In the genomic region with DNA sequence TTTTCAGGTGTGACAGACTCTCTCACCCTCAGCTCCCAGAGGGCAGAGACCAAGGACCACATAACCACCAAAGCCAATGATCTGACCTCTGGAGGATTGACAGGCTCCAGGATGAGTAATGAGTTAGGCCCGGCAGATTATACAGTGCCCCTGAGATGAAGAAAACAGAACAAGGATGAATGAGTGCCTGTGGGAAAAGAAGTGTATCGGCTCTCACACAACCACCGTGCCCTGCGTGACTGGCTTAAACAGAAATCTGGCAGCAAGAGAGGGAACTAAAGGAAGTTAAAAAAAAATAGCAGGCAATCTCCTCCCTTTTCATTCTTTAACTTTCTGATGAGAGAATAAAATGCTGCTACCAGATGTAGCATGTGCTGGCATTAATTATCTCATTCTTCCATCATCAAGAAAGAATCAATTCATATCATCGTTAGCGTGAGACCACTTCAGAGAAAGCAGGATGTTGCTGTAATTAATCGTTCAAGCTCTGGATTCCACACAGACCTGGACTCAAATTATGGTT, we compare ENCODE assay signal across 11 cellular contexts.
DNase-seq lines count a peak whose midpoint lies in the region; ATAC-seq and TF ChIP-seq lines count a peak whose summit lies in the region.
"Had no signal": no experiment of that assay in that cellular context is flagged by ENCODE, and none has a peak within 500 bp of the region (broad histone marks: within the 10 kb centered on the region; RNA-seq: fewer than 3 reads in every experiment).

No MANE protein-coding gene starts in this region.

- H3K4me1 ChIP-seq in thoracic aorta (ENCODE audit: control insufficient read depth in 1 of 2, low read depth in 2 of 2) (peaks cover 21 to 27% of the 10 kb centered on the region in 2 donors), uterus (no peaks in the 10 kb centered on the region)

- ATAC-seq in HG03575 (IDR thresholded peaks at IDR 0.05; ENCODE audit: extremely low read depth, insufficient number of reproducible peaks, low FRiP score, unreplicated experiment) (peak; percentile 42), thoracic aorta (ENCODE audit: insufficient number of reproducible peaks, low FRiP score, low read depth) (no peak), HG03280 (IDR thresholded peaks at IDR 0.05; ENCODE audit: unreplicated experiment) (no peak)

- peak overlapping the region in 1 of 2 donors; percentile 15 for H3K27ac ChIP-seq in thoracic aorta
- no peak overlapping the region for H3K27ac ChIP-seq in uterus
- H3K27ac ChIP-seq: 22Rv1 had no signal

- H3K9me3 ChIP-seq in thoracic aorta (no peaks in the 10 kb centered on the region), uterus (no peaks in the 10 kb centered on the region)

- TF ChIP-seq POLR2A in uterus (IDR thresholded peaks at IDR 0.05): no peak

- intact Hi-C loops in uterus (cut with DNase I; ENCODE audit: low total_unique reads): no loop called here

- peak; percentile 56 for DNase-seq in NCI-H82 (lab: John Stamatoyannopoulos, UW)
- DNase-seq in NCI-H82 treated with DMSO at 0.1 percent for 48 hours (lab: John Stamatoyannopoulos, UW; ENCODE audit: unreplicated experiment): no peak
- peak; percentile 17 for DNase-seq in epithelial cell of esophagus (ENCODE audit: low read depth)
- no peak for DNase-seq in thoracic aorta (ENCODE audit: low spot score)
- no peak for DNase-seq in uterus
- no peak for DNase-seq in NOMO-1 (lab: John Stamatoyannopoulos, UW; ENCODE audit: unreplicated experiment in 2 of 2)
- DNase-seq: activated B cell treated with CpG ODN at 0.5 μM for 24 hours had no signal

- H3K4me3 ChIP-seq in epithelial cell of esophagus (ENCODE audit: low read length) (no peak overlapping the region), thoracic aorta (peak overlapping the region; percentile 19), uterus (no peak overlapping the region)
- H3K4me3 ChIP-seq: lung had no signal

- no peaks in the 10 kb centered on the region for H3K36me3 ChIP-seq in thoracic aorta
- H3K36me3 ChIP-seq in uterus: no peaks in the 10 kb centered on the region

- no peaks in the 10 kb centered on the region for H3K27me3 ChIP-seq in thoracic aorta (replicated peaks; ENCODE audit: insufficient read depth)
- H3K27me3 ChIP-seq in uterus: no peaks in the 10 kb centered on the region

- TF ChIP-seq CTCF in epithelial cell of esophagus (IDR thresholded peaks at IDR 0.05; ENCODE audit: insufficient read depth, low read depth, low read length, missing control alignments) (no peak), thoracic aorta (IDR thresholded peaks at IDR 0.05) (no peak), uterus (IDR thresholded peaks at IDR 0.05) (no peak)

Comparison
In these comparisons a context has a peak if more than half of its experiments do, and no peak if none do; other contexts are left out.
1. DNase-seq: peak in NCI-H82 (single experiment) and epithelial cell of esophagus (single experiment); none in NCI-H82 treated with DMSO at 0.1 percent for 48 hours (single experiment), thoracic aorta (single experiment), uterus (0 of 2) and NOMO-1 (0 of 2).